In genomic region chr1:231272880-231273279, GRCh38 we compare ENCODE assay signal across 1 cellular context.
TF ChIP-seq lines count a peak whose summit lies in the region.

No MANE protein-coding gene starts in this region.

TF ChIP-seq in SK-N-SH, 30 proteins besides CTCF, POLR2A, EP300 and RAD21 (continued from another document):
- TF ChIP-seq, protein P1, sequence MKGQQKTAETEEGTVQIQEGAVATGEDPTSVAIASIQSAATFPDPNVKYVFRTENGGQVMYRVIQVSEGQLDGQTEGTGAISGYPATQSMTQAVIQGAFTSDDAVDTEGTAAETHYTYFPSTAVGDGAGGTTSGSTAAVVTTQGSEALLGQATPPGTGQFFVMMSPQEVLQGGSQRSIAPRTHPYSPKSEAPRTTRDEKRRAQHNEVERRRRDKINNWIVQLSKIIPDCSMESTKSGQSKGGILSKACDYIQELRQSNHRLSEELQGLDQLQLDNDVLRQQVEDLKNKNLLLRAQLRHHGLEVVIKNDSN (IDR thresholded peaks at IDR 0.05; ENCODE audit: borderline replicate concordance, low read depth): no peak
- TF ChIP-seq RFX5 (IDR thresholded peaks at IDR 0.05; ENCODE audit: low read length): no peak
- no peak for TF ChIP-seq RXRA (IDR thresholded peaks at IDR 0.05; ENCODE audit: borderline replicate concordance, low read depth)
- no peak for TF ChIP-seq EZH2phosphoT487 (IDR thresholded peaks at IDR 0.05; ENCODE audit: borderline replicate concordance, low read depth)
